ENCODE assay signal across 28 cellular contexts in genomic region chr13:44022196-44022595, GRCh38.
DNase-seq lines count a peak whose midpoint lies in the region; ATAC-seq and TF ChIP-seq lines count a peak whose summit lies in the region.
"Had no signal": no experiment of that assay in that cellular context is flagged by ENCODE, and none has a peak within 500 bp of the region (broad histone marks: within the 10 kb centered on the region; RNA-seq: fewer than 3 reads in every experiment).

No MANE protein-coding gene starts in this region.

- no peak overlapping the region for H3K9ac ChIP-seq in neuronal stem cell (ENCODE audit: low read depth, low read length, poor library complexity)
- H3K9ac ChIP-seq: BLaER1 treated with 17β-estradiol and CSF1 and Interleukin-3, amounts not matched to agents 10 nM and 100 nM had no signal

- no peak overlapping the region for H4K91ac ChIP-seq in neuronal stem cell (ENCODE audit: low read depth, low read length, poor library complexity)

- H3K79me1 ChIP-seq in neuronal stem cell (ENCODE audit: low read depth, low read length): no peaks in the 10 kb centered on the region

- H3K36me3 ChIP-seq in left ventricle myocardium inferior (no peaks in the 10 kb centered on the region), neuronal stem cell (replicated peaks in 1 of 2; ENCODE audit: control insufficient read depth in 2 of 2, insufficient read depth in 2 of 2, low read length in 2 of 2) (no peaks in the 10 kb centered on the region)
- H3K36me3 ChIP-seq: BLaER1 treated with 17β-estradiol and CSF1 and Interleukin-3, amounts not matched to agents 10 nM and 100 nM; MG63; right atrium auricular region had no signal

- no peak overlapping the region for H3K27ac Mint-ChIP-seq in stimulated activated effector memory CD8-positive, alpha-beta T cell treated with anti-CD3 and anti-CD28 coated beads, Interleukin-12 subunit alpha, Interleukin-12 subunit beta, amount 100 ng/mL, for 72 hours
- H3K27ac Mint-ChIP-seq: T-cell had no signal

- H2AFZ ChIP-seq in neuronal stem cell (ENCODE audit: low read length): no peak overlapping the region
- H2AFZ ChIP-seq: hepatocyte had no signal

- peaks cover 8% of the 10 kb centered on the region for H3K4me1 Mint-ChIP-seq in stimulated activated effector memory CD8-positive, alpha-beta T cell treated with anti-CD3 and anti-CD28 coated beads, Interleukin-12 subunit alpha, Interleukin-12 subunit beta, amount 100 ng/mL, for 72 hours

- H3K14ac ChIP-seq in neuronal stem cell (ENCODE audit: low read length): no peak overlapping the region

- ATAC-seq in right cardiac atrium: no peak
- peak; percentile 21 for ATAC-seq in stimulated activated effector memory CD8-positive, alpha-beta T cell treated with anti-CD3 and anti-CD28 coated beads, Interleukin-12 subunit alpha, Interleukin-12 subunit beta, amount 100 ng/mL, for 72 hours
- ATAC-seq in GM19351 (IDR thresholded peaks at IDR 0.05; ENCODE audit: unreplicated experiment): no peak
- ATAC-seq in HG03571 (IDR thresholded peaks at IDR 0.05; ENCODE audit: unreplicated experiment): no peak
- ATAC-seq: T-cell had no signal

- no peak overlapping the region for H2BK15ac ChIP-seq in neuronal stem cell (ENCODE audit: low read length)

- H3K36me3 Mint-ChIP-seq in stimulated activated effector memory CD8-positive, alpha-beta T cell treated with anti-CD3 and anti-CD28 coated beads, Interleukin-12 subunit alpha, Interleukin-12 subunit beta, amount 100 ng/mL, for 72 hours: no peaks in the 10 kb centered on the region
- H3K36me3 Mint-ChIP-seq: T-cell had no signal

- H3K4me2 ChIP-seq in neuronal stem cell (ENCODE audit: insufficient read depth, low read length, poor library complexity, severe bottlenecking): no peak overlapping the region
- H3K4me2 ChIP-seq: BLaER1 treated with 17β-estradiol and CSF1 and Interleukin-3, amounts not matched to agents 10 nM and 100 nM; hepatocyte had no signal

- H3K9me3 ChIP-seq in left ventricle myocardium inferior (replicated peaks) (no peaks in the 10 kb centered on the region), right cardiac atrium (ENCODE audit: control insufficient read depth, low read length) (no peaks in the 10 kb centered on the region), neuronal stem cell (replicated peaks in 1 of 2; ENCODE audit: control insufficient read depth in 2 of 2, insufficient read depth in 1 of 2, low read depth in 1 of 2, low read length in 2 of 2) (no peaks in the 10 kb centered on the region)
- H3K9me3 ChIP-seq: BLaER1 treated with 17β-estradiol and CSF1 and Interleukin-3, amounts not matched to agents 10 nM and 100 nM; Caco-2; MG63; right atrium auricular region had no signal

- H3K27ac ChIP-seq in left ventricle myocardium inferior (replicated peaks) (peak overlapping the region; percentile 14), right cardiac atrium (ENCODE audit: low read length) (no peak overlapping the region), neuronal stem cell (replicated peaks; ENCODE audit: low read length) (no peak overlapping the region)
- H3K27ac ChIP-seq: BLaER1 treated with 17β-estradiol and CSF1 and Interleukin-3, amounts not matched to agents 10 nM and 100 nM; hepatocyte; right atrium auricular region had no signal

- H2BK120ac ChIP-seq in neuronal stem cell (ENCODE audit: low read depth, low read length): no peak overlapping the region

- TF ChIP-seq CTCF in left ventricle myocardium inferior (IDR thresholded peaks at IDR 0.05; ENCODE audit: borderline replicate concordance): no peak

- WGBS in right cardiac atrium: 93% methylated on average over 2 of the region's 2 CpGs
- WGBS in neuronal stem cell (ENCODE audit: extremely low coverage in 2 of 2, insufficient read length in 2 of 2, insufficient replicate concordance in 1 of 2), 2 donors: no CpG with 5 or more reads among the region's 2 CpGs

- DNase-seq in left ventricle myocardium inferior (no peak), right cardiac atrium (no peak), amniotic epithelial cell (ENCODE audit: low read depth) (peak; percentile 48), kidney glomerular epithelial cell (lab: John Stamatoyannopoulos, UW) (peak; percentile 56), neuronal stem cell (ENCODE audit: low spot score) (no peak)
- no peak for DNase-seq in stimulated activated effector memory CD8-positive, alpha-beta T cell treated with anti-CD3 and anti-CD28 coated beads, Interleukin-12 subunit alpha, Interleukin-12 subunit beta, amount 100 ng/mL, for 72 hours (ENCODE audit: low spot score in 2 of 2)
- DNase-seq: activated CD4-positive, alpha-beta T cell treated with anti-CD3 and anti-CD28 coated beads for 4 hours; activated naive CD4-positive, alpha-beta T cell treated with Interleukin-2 at 50 U/mL for 16 hours; activated T-cell treated with anti-CD3 and anti-CD28 coated beads, Interleukin-2, amount 50 U/mL, for 48 hours; amniotic stem cell; central memory CD4-positive, alpha-beta T cell; GOT3; MG63; NCI-H187 treated with DMSO at 0.1 percent for 48 hours; NCI-H748 treated with DMSO at 0.1 percent for 48 hours; OCI-M1; SHP77; stimulated activated CD4-positive, alpha-beta T cell treated with anti-CD3 and anti-CD28 coated beads, Interleukin-15, amount 100 ng/mL, for 24 hours; stimulated activated CD8-positive, alpha-beta memory T cell treated with anti-CD3 and anti-CD28 coated beads, Interleukin-4, amount 100 ng/mL, for 48 hours; substantia nigra; T-cell had no signal

- no peak overlapping the region for H2BK5ac ChIP-seq in neuronal stem cell (ENCODE audit: low read length)

- H2BK12ac ChIP-seq in neuronal stem cell (ENCODE audit: low read length): no peak overlapping the region

- H3K23ac ChIP-seq in neuronal stem cell (ENCODE audit: low read depth, low read length, poor library complexity): no peak overlapping the region

- H3K9me3 Mint-ChIP-seq in stimulated activated effector memory CD8-positive, alpha-beta T cell treated with anti-CD3 and anti-CD28 coated beads, Interleukin-12 subunit alpha, Interleukin-12 subunit beta, amount 100 ng/mL, for 72 hours: no peaks in the 10 kb centered on the region
- H3K9me3 Mint-ChIP-seq: T-cell had no signal

- H3K18ac ChIP-seq in neuronal stem cell (ENCODE audit: low read length): no peak overlapping the region

- H3K4me3 Mint-ChIP-seq in stimulated activated effector memory CD8-positive, alpha-beta T cell treated with anti-CD3 and anti-CD28 coated beads, Interleukin-12 subunit alpha, Interleukin-12 subunit beta, amount 100 ng/mL, for 72 hours: no peak overlapping the region
- H3K4me3 Mint-ChIP-seq: T-cell had no signal

- H3K4me1 ChIP-seq in left ventricle myocardium inferior (peaks cover 35% of the 10 kb centered on the region), right cardiac atrium (ENCODE audit: control insufficient read depth, insufficient read depth, low read length) (no peaks in the 10 kb centered on the region), neuronal stem cell (ENCODE audit: control insufficient read depth in 2 of 2, insufficient read depth in 1 of 2, low read depth in 1 of 2, low read length in 2 of 2) (peaks cover 0 to 4% of the 10 kb centered on the region in 2 donors)

- H3K27me3 ChIP-seq in left ventricle myocardium inferior (ENCODE audit: low read depth) (no peaks in the 10 kb centered on the region), right cardiac atrium (ENCODE audit: control insufficient read depth, insufficient read depth) (no peaks in the 10 kb centered on the region), neuronal stem cell (ENCODE audit: control insufficient read depth in 3 of 3, insufficient read depth in 3 of 3, low read depth in 1 of 3, low read length in 3 of 3) (no peaks in the 10 kb centered on the region)
- H3K27me3 ChIP-seq: BLaER1 treated with 17β-estradiol and CSF1 and Interleukin-3, amounts not matched to agents 10 nM and 100 nM; hepatocyte; MG63; right atrium auricular region had no signal

- H3K4me3 ChIP-seq in left ventricle myocardium inferior: no peak overlapping the region
- no peak overlapping the region for H3K4me3 ChIP-seq in right cardiac atrium (ENCODE audit: low read length)
- H3K4me3 ChIP-seq in neuronal stem cell (ENCODE audit: low read length in 2 of 2): no peak overlapping the region
- H3K4me3 ChIP-seq: BLaER1 treated with 17β-estradiol and CSF1 and Interleukin-3, amounts not matched to agents 10 nM and 100 nM; hepatocyte; lung; MG63; right atrium auricular region had no signal

- H3K4ac ChIP-seq in neuronal stem cell (ENCODE audit: low read length): no peak overlapping the region

- H4K8ac ChIP-seq in neuronal stem cell (ENCODE audit: low read depth, low read length): no peak overlapping the region

- intact Hi-C loops in left ventricle myocardium inferior (cut with micrococcal nuclease) (no loop called here), right cardiac atrium (cut with DNase I) (loop anchor here in 1 of 4 donors (10.0 kb wide), 1 partner anchor 107 kb away; no protein-coding TSS in a partner anchor)

- H2AK5ac ChIP-seq in neuronal stem cell (ENCODE audit: low read depth, low read length): no peak overlapping the region

Comparison
In these comparisons a context has a peak if more than half of its experiments do, and no peak if none do; other contexts are left out.
1. DNase-seq: peak in amniotic epithelial cell (single experiment) and kidney glomerular epithelial cell (single experiment); none in left ventricle myocardium inferior (single experiment), right cardiac atrium (0 of 3), stimulated activated effector memory CD8-positive, alpha-beta T cell treated with anti-CD3 and anti-CD28 coated beads, Interleukin-12 subunit alpha, Interleukin-12 subunit beta, amount 100 ng/mL, for 72 hours (0 of 2) and neuronal stem cell (single experiment).